Comparison of ENCODE assay signal across 1 cellular context in the genomic region with DNA sequence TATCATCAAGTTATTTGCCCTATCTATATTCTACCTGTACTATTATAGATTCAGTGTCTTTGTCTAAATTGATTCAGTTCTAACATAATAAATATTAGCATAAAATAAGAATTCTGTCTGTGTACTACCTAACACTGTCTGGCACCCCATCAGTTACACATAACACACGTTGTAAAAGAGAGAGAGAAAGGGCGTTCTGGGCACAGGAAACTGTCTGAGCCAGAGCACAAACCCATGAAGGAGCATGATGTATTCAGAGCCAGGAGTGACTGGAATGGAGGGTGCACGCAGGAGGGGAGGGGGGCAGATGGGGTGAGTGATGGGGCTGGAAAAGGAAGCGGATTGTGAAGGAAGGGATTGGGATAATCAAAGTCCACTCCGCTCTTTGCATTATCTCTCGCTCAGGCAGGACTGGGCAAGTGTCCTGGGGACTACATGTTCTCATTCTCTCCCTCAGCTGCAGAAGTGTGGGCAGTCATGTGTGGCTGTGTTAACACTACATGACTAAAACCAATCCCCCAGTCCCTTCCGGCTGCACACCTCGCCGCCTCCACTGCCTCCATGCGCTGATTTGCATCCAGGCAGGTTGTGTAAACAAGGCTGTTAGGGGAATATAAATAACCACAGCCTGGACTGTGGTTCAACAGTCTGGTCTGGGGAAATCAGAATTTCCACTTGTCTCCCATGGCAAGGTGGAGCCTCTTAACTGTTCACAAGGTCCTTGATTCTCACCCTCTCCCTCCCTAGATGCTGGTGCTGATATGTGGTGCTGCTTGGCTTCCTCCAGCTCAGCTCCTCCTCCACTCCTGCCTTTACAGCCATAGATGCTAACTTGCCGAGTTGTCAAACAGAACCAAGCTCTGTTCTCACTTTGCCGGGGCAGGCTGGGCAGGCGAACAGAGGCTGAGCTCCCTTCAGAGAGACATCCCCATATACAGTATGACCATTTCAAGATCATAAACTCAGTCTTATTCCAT.
TF ChIP-seq lines count a peak whose summit lies in the region.

No MANE protein-coding gene starts in this region.

TF ChIP-seq in GM12878, 131 proteins besides CTCF, POLR2A, EP300 and RAD21 (continued from another document and continues in another):
- TF ChIP-seq USF1 (IDR thresholded peaks at IDR 0.05; ENCODE audit: borderline replicate concordance, extremely low read length, insufficient read depth, low read depth, low read length) (no peak), ATF7 (IDR thresholded peaks at IDR 0.05; ENCODE audit: low read depth) (no peak), PAX5 (IDR thresholded peaks at IDR 0.05; ENCODE audit: borderline replicate concordance, low read depth, low read length) (peak; percentile 91; the same call in 1 of the 2 replicates), HCFC1 (IDR thresholded peaks at IDR 0.05; ENCODE audit: low read length) (no peak), CHD4 (IDR thresholded peaks at IDR 0.05) (no peak), CHD2 (IDR thresholded peaks at IDR 0.05; ENCODE audit: borderline replicate concordance, low read depth, low read length) (no peak), KLF5 (IDR thresholded peaks at IDR 0.05; ENCODE audit: partially characterized antibody) (no peak), FOXK2 (IDR thresholded peaks at IDR 0.05) (peak; percentile 19; the same call in 1 of the 2 replicates), FOS (IDR thresholded peaks at IDR 0.05; ENCODE audit: borderline replicate concordance, extremely low read depth, insufficient read length) (no peak), IRF3 (IDR thresholded peaks at IDR 0.05) (no peak), SIN3A (IDR thresholded peaks at IDR 0.05; ENCODE audit: low read depth, low read length) (no peak), SUPT20H (IDR thresholded peaks at IDR 0.05; ENCODE audit: borderline replicate concordance, control insufficient read depth, low read depth, low read length) (no peak), ATF2 (IDR thresholded peaks at IDR 0.05; ENCODE audit: low read length) (0 out of 2 replicates have a peak, but pooled peaks have one; percentile 33), ZNF24 (IDR thresholded peaks at IDR 0.05) (no peak), MEF2B (IDR thresholded peaks at IDR 0.05; ENCODE audit: partially characterized antibody, poor library complexity, severe bottlenecking) (peak; percentile 25), CBX5 (IDR thresholded peaks at IDR 0.05; ENCODE audit: low read depth) (peak; percentile 69; the same call in 1 of the 2 replicates), STAT3 (IDR thresholded peaks at IDR 0.05; ENCODE audit: low read depth, low read length) (no peak), CBFB (IDR thresholded peaks at IDR 0.05; ENCODE audit: low read depth) (0 out of 2 replicates have a peak, but pooled peaks have one; percentile 27), IKZF1 (conservative IDR thresholded peaks at IDR 0.05) (peak; percentile 52), BCLAF1 (IDR thresholded peaks at IDR 0.05) (no peak), PKNOX1 (IDR thresholded peaks at IDR 0.05) (no peak), POLR2AphosphoS5 (IDR thresholded peaks at IDR 0.05; ENCODE audit: low read length) (no peak), BHLHE40 (IDR thresholded peaks at IDR 0.05; ENCODE audit: borderline replicate concordance in 1 of 2, low read depth in 2 of 2, low read length in 1 of 2) (peak in 1 of 2 experiments; percentile 24; a peak in 1 of 4 replicates), ZNF384 (IDR thresholded peaks at IDR 0.05; ENCODE audit: borderline replicate concordance, low read depth, low read length) (no peak), ETV6 (conservative IDR thresholded peaks at IDR 0.05 in 1 of 2, IDR thresholded peaks at IDR 0.05 in 1 of 2; ENCODE audit: borderline replicate concordance in 1 of 2, low read depth in 1 of 2) (no peak), GATAD2B (conservative IDR thresholded peaks at IDR 0.05; ENCODE audit: low read depth) (no peak), SREBF1 (IDR thresholded peaks at IDR 0.05; ENCODE audit: low read length) (no peak), ZSCAN29 (IDR thresholded peaks at IDR 0.05) (no peak), IRF4 (IDR thresholded peaks at IDR 0.05; ENCODE audit: low read depth, low read length) (peak; percentile 63; the same call in 1 of the 2 replicates), ZNF217 (IDR thresholded peaks at IDR 0.05) (peak; percentile 82)
- TF ChIP-seq, protein P1, sequence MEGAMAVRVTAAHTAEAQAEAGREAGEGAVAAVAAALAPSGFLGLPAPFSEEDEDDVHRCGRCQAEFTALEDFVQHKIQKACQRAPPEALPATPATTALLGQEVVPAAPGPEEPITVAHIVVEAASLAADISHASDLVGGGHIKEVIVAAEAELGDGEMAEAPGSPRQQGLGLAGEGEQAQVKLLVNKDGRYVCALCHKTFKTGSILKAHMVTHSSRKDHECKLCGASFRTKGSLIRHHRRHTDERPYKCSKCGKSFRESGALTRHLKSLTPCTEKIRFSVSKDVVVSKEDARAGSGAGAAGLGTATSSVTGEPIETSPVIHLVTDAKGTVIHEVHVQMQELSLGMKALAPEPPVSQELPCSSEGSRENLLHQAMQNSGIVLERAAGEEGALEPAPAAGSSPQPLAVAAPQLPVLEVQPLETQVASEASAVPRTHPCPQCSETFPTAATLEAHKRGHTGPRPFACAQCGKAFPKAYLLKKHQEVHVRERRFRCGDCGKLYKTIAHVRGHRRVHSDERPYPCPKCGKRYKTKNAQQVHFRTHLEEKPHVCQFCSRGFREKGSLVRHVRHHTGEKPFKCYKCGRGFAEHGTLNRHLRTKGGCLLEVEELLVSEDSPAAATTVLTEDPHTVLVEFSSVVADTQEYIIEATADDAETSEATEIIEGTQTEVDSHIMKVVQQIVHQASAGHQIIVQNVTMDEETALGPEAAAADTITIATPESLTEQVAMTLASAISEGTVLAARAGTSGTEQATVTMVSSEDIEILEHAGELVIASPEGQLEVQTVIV (IDR thresholded peaks at IDR 0.05; ENCODE audit: borderline replicate concordance, partially characterized antibody) = no peak
- TF ChIP-seq, protein P2, sequence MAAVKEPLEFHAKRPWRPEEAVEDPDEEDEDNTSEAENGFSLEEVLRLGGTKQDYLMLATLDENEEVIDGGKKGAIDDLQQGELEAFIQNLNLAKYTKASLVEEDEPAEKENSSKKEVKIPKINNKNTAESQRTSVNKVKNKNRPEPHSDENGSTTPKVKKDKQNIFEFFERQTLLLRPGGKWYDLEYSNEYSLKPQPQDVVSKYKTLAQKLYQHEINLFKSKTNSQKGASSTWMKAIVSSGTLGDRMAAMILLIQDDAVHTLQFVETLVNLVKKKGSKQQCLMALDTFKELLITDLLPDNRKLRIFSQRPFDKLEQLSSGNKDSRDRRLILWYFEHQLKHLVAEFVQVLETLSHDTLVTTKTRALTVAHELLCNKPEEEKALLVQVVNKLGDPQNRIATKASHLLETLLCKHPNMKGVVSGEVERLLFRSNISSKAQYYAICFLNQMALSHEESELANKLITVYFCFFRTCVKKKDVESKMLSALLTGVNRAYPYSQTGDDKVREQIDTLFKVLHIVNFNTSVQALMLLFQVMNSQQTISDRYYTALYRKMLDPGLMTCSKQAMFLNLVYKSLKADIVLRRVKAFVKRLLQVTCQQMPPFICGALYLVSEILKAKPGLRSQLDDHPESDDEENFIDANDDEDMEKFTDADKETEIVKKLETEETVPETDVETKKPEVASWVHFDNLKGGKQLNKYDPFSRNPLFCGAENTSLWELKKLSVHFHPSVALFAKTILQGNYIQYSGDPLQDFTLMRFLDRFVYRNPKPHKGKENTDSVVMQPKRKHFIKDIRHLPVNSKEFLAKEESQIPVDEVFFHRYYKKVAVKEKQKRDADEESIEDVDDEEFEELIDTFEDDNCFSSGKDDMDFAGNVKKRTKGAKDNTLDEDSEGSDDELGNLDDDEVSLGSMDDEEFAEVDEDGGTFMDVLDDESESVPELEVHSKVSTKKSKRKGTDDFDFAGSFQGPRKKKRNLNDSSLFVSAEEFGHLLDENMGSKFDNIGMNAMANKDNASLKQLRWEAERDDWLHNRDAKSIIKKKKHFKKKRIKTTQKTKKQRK (IDR thresholded peaks at IDR 0.05; ENCODE audit: low read depth, low read length) = no peak
- TF ChIP-seq, protein P3, sequence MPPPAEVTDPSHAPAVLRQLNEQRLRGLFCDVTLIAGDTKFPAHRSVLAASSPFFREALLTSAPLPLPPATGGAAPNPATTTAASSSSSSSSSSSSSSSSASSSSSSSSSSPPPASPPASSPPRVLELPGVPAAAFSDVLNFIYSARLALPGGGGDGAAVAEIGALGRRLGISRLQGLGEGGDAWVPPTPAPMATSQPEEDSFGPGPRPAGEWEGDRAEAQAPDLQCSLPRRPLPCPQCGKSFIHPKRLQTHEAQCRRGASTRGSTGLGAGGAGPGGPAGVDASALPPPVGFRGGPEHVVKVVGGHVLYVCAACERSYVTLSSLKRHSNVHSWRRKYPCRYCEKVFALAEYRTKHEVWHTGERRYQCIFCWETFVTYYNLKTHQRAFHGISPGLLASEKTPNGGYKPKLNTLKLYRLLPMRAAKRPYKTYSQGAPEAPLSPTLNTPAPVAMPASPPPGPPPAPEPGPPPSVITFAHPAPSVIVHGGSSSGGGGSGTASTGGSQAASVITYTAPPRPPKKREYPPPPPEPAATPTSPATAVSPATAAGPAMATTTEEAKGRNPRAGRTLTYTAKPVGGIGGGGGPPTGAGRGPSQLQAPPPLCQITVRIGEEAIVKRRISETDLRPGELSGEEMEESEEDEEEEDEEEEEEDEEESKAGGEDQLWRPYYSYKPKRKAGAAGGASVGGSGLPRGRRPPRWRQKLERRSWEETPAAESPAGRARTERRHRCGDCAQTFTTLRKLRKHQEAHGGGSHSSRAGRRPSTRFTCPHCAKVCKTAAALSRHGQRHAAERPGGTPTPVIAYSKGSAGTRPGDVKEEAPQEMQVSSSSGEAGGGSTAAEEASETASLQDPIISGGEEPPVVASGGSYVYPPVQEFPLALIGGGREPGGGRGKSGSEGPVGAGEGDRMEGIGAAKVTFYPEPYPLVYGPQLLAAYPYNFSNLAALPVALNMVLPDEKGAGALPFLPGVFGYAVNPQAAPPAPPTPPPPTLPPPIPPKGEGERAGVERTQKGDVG (CRISPR knock-in tag; IDR thresholded peaks at IDR 0.05) = no peak
- TF ChIP-seq, protein P4, sequence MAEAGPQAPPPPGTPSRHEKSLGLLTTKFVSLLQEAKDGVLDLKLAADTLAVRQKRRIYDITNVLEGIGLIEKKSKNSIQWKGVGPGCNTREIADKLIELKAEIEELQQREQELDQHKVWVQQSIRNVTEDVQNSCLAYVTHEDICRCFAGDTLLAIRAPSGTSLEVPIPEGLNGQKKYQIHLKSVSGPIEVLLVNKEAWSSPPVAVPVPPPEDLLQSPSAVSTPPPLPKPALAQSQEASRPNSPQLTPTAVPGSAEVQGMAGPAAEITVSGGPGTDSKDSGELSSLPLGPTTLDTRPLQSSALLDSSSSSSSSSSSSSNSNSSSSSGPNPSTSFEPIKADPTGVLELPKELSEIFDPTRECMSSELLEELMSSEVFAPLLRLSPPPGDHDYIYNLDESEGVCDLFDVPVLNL (IDR thresholded peaks at IDR 0.05; ENCODE audit: low read depth, low read length) = no peak
